14 cellular contexts compared by ENCODE assay signal in the genomic region with DNA sequence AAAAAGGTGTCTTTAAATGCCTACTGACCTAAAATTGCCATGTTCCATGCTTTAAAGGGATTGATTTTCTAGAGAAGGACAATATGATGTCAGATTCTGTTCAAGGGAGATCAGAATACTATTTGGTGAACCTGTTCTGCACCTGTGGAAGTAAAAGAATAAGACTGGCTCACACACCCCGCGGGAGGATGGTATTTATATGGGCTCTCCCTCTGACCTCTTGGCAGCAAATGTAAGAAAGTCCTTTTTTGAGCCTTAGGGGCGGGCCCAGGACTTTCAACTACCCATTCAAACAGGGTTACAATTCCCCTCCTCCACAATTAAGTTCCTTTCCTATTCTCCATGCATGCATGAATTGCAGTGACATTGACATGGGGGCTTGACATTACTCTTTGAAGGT. TPM values are rescaled to one million over a fixed set of nuclear protein-coding genes. Genes with fewer than 3 reads are reported as not detected.
DNase-seq lines count a peak whose midpoint lies in the region; ATAC-seq, FAIRE-seq and TF ChIP-seq lines count a peak whose summit lies in the region.
"Had no signal": no experiment of that assay in that cellular context is flagged by ENCODE, and none has a peak within 500 bp of the region (broad histone marks: within the 10 kb centered on the region; RNA-seq: fewer than 3 reads in every experiment).

No MANE protein-coding gene starts in this region.

- peak; percentile 36 for ATAC-seq in left ventricle myocardium superior
- ATAC-seq in esophagus mucosa: peak; percentile 24
- ATAC-seq in activated CD4-positive, CD25-positive, alpha-beta regulatory T cell treated with anti-CD3 and anti-CD28 coated beads, Interleukin-2, amount 50 U/mL, for 24 hours: no peak
- ATAC-seq: K562 had no signal

- H3K27ac ChIP-seq in right atrium auricular region: peak overlapping the region in 1 of 2 donors; percentile 25
- peak overlapping the region; percentile 27; the same call in 1 of the 2 replicates for H3K27ac ChIP-seq in SU-DHL-6 (ENCODE audit: low read depth, low read length)
- no peak overlapping the region for H3K27ac ChIP-seq in rectal smooth muscle tissue (ENCODE audit: low read depth, low read length)
- no peak overlapping the region for H3K27ac ChIP-seq in kidney (ENCODE audit: low read depth in 2 of 2, low read length in 2 of 2)
- H3K27ac ChIP-seq: BLaER1 had no signal

- H3K4me2 ChIP-seq in SU-DHL-6 (ENCODE audit: low read depth, low read length, poor library complexity, severe bottlenecking): no peak overlapping the region
- H3K4me2 ChIP-seq: BLaER1 had no signal

- H3K27me3 ChIP-seq in right atrium auricular region: no peaks in the 10 kb centered on the region
- no peaks in the 10 kb centered on the region for H3K27me3 ChIP-seq in SU-DHL-6 (ENCODE audit: low read length)
- H3K27me3 ChIP-seq in rectal smooth muscle tissue (ENCODE audit: control insufficient read depth, insufficient read depth, low read length): no peaks in the 10 kb centered on the region
- H3K27me3 ChIP-seq: BLaER1 had no signal

- H3K36me3 ChIP-seq in right atrium auricular region (peaks cover 7% of the 10 kb centered on the region), SU-DHL-6 (ENCODE audit: low read length) (no peaks in the 10 kb centered on the region), rectal smooth muscle tissue (ENCODE audit: control insufficient read depth, insufficient read depth, low read length) (peaks cover 5% of the 10 kb centered on the region), kidney (ENCODE audit: control insufficient read depth in 1 of 2, insufficient read depth in 2 of 2, low read length in 2 of 2) (no peaks in the 10 kb centered on the region)

- no peaks in the 10 kb centered on the region for H3K9me2 ChIP-seq in SU-DHL-6 (replicated peaks; ENCODE audit: insufficient read depth, low read length)

- intact Hi-C loops in left ventricle myocardium superior (cut with micrococcal nuclease): no loop called here
- intact Hi-C loops in kidney (cut with DNase I): no loop called here

- TF ChIP-seq CTCF in right atrium auricular region (IDR thresholded peaks at IDR 0.05) (no peak), SU-DHL-6 (IDR thresholded peaks at IDR 0.05; ENCODE audit: insufficient read depth, low read length, poor library complexity, severe bottlenecking) (no peak), kidney (IDR thresholded peaks at IDR 0.05; ENCODE audit: borderline replicate concordance, extremely low read depth, insufficient read depth) (no peak)

- no peak overlapping the region for H3K4me3 ChIP-seq in right atrium auricular region
- no peak overlapping the region for H3K4me3 ChIP-seq in SU-DHL-6 (ENCODE audit: insufficient read depth, low read length, poor library complexity, severe bottlenecking)
- peak overlapping the region; percentile 21 for H3K4me3 ChIP-seq in rectal smooth muscle tissue (ENCODE audit: low read length)
- H3K4me3 ChIP-seq in kidney (ENCODE audit: low read length in 2 of 2): no peak overlapping the region
- H3K4me3 ChIP-seq: BLaER1, K562 had no signal

- H2AFZ ChIP-seq in SU-DHL-6 (ENCODE audit: low read depth, low read length, severe bottlenecking): no peak overlapping the region

- no peak for DNase-seq in left ventricle myocardium superior
- DNase-seq in right atrium auricular region (ENCODE audit: low spot score): no peak
- no peak for DNase-seq in kidney
- DNase-seq: EL, NCI-H1436 treated with DMSO at 0.1 percent for 48 hours, NCI-H2081, NCI-H526 had no signal

- H4K20me1 ChIP-seq in SU-DHL-6 (ENCODE audit: low read depth, low read length): no peaks in the 10 kb centered on the region; the same call in 1 of the 2 replicates

- H3F3A ChIP-seq in SU-DHL-6 (ENCODE audit: insufficient read depth): peaks cover 38% of the 10 kb centered on the region

- H3K79me2 ChIP-seq in SU-DHL-6 (ENCODE audit: insufficient read depth, low read length): peaks cover 78% of the 10 kb centered on the region

- H3K9ac ChIP-seq in SU-DHL-6 (ENCODE audit: low read length) (no peak overlapping the region), rectal smooth muscle tissue (ENCODE audit: low read length) (no peak overlapping the region), kidney (ENCODE audit: low read length in 2 of 2) (no peak overlapping the region)
- H3K9ac ChIP-seq: BLaER1 had no signal

- no peak for FAIRE-seq in kidney (lab: Jason Lieb, UNC)
- FAIRE-seq: H1, K562 had no signal

- H3K9me3 ChIP-seq in right atrium auricular region: no peaks in the 10 kb centered on the region
- no peaks in the 10 kb centered on the region for H3K9me3 ChIP-seq in SU-DHL-6 (ENCODE audit: insufficient read depth, low read length)
- no peaks in the 10 kb centered on the region for H3K9me3 ChIP-seq in kidney (ENCODE audit: control insufficient read depth in 1 of 2, low read length in 2 of 2)
- H3K9me3 ChIP-seq: BLaER1 had no signal

- H3K4me1 ChIP-seq in right atrium auricular region (peaks cover 0 to 67% of the 10 kb centered on the region in 2 donors), rectal smooth muscle tissue (ENCODE audit: control insufficient read depth, insufficient read depth, low read length) (peaks cover 24% of the 10 kb centered on the region), kidney (ENCODE audit: control insufficient read depth in 1 of 2, insufficient read depth in 1 of 2, low read depth in 1 of 2, low read length in 2 of 2) (peaks cover 4 to 12% of the 10 kb centered on the region in 2 donors)

RNA-seq across cellular contexts. Expression of a gene that starts 42.1 kb away (rescaled TPM):
- 59.1 TPM for total RNA-seq in left ventricle myocardium superior
- total RNA-seq in right atrium auricular region: 10 to 100 TPM; 20.7 to 49.0 TPM
- total RNA-seq in esophagus mucosa: 169 TPM
- 159 TPM for total RNA-seq in kidney
- 23.9 TPM for polyA plus RNA-seq in kidney (ENCODE audit: insufficient read depth, low read depth, low replicate concordance)

RNA-seq across cellular contexts. Expression of a gene that starts 55.5 kb away (rescaled TPM):
- total RNA-seq in left ventricle myocardium superior (0.12 TPM), right atrium auricular region (1 to 10 TPM; 2.9 to 4.4 TPM), esophagus mucosa (0.52 TPM), kidney (0.38 TPM)
- 0.77 TPM for polyA plus RNA-seq in kidney (ENCODE audit: insufficient read depth, low read depth, low replicate concordance)

Comparison
In these comparisons a context has a peak if more than half of its experiments do, and no peak if none do; other contexts are left out.
1. ATAC-seq: peak in left ventricle myocardium superior (single experiment) and esophagus mucosa (single experiment); none in activated CD4-positive, CD25-positive, alpha-beta regulatory T cell treated with anti-CD3 and anti-CD28 coated beads, Interleukin-2, amount 50 U/mL, for 24 hours (0 of 2).